ENCODE assay signal across 19 cellular contexts in the genomic region with DNA sequence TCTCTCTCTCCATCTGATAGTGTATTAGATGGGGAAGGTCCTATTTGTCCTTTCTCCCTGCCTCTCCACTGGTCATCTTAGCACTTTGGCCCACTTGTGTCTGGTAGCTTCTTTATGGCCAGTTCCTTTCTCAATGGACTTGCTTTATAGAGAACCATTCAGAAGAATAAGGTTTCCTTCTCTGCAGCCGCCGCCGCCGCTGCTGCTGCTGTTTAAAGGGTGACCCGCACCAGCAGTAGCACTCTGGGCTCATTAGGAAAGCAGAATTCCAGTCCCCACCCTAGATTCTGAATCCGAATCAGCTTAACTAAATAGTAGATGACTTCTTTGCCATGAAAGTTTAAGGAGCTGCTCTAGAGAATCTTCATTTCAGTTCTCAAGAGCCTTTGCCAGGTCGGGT.
A peak's percentile ranks its signal among the peaks of the same experiment; 100 is the strongest.
DNase-seq lines count a peak whose midpoint lies in the region; ATAC-seq and TF ChIP-seq lines count a peak whose summit lies in the region.
"Had no signal": no experiment of that assay in that cellular context is flagged by ENCODE, and none has a peak within 500 bp of the region (broad histone marks: within the 10 kb centered on the region; RNA-seq: fewer than 3 reads in every experiment).

No MANE protein-coding gene starts in this region.

- peak overlapping the region; percentile 30 for H3K27ac Mint-ChIP-seq in activated CD8-positive, alpha-beta memory T cell treated with anti-CD3 and anti-CD28 coated beads, Interleukin-2, amount 10 ng/mL, durations not matched to agents 7 days and 5 days
- peak overlapping the region; percentile 11 for H3K27ac Mint-ChIP-seq in neural crest cell (ENCODE audit: unreplicated experiment)
- H3K27ac Mint-ChIP-seq in stimulated activated effector memory CD8-positive, alpha-beta T cell treated with anti-CD3 and anti-CD28 coated beads, Interleukin-12 subunit alpha, Interleukin-12 subunit beta, amount 100 ng/mL, for 72 hours: no peak overlapping the region
- H3K27ac Mint-ChIP-seq: B cell, H9 had no signal

- CTCF ChIA-PET in activated CD8-positive, alpha-beta memory T cell treated with anti-CD3 and anti-CD28 coated beads, Interleukin-2, amount 10 ng/mL, durations not matched to agents 7 days and 5 days (lab: Charles Lee): no interaction called here

- no peak for DNase-seq in activated CD8-positive, alpha-beta memory T cell treated with anti-CD3 and anti-CD28 coated beads, Interleukin-2, amount 10 ng/mL, durations not matched to agents 7 days and 5 days
- DNase-seq in activated CD8-positive, alpha-beta memory T cell treated with anti-CD3 and anti-CD28 coated beads, Interleukin-2, amount 50 U/mL, for 4 hours: no peak
- DNase-seq in adipocyte (ENCODE audit: low read depth) (no peak), neural crest cell (ENCODE audit: low read depth, low spot score) (no peak), AML-193 (lab: John Stamatoyannopoulos, UW) (no peak)
- no peak for DNase-seq in stimulated activated effector memory CD8-positive, alpha-beta T cell treated with anti-CD3 and anti-CD28 coated beads, Interleukin-12 subunit alpha, Interleukin-12 subunit beta, amount 100 ng/mL, for 72 hours (ENCODE audit: low spot score in 2 of 2)
- DNase-seq: 8988T; CD8-positive, alpha-beta memory T cell; COR-L47; DMS 273 treated with DMSO at 0.1 percent for 48 hours; DMS53; DND-41; EL; H9 had no signal

- no peaks in the 10 kb centered on the region for H3K4me1 Mint-ChIP-seq in activated CD8-positive, alpha-beta memory T cell treated with anti-CD3 and anti-CD28 coated beads, Interleukin-2, amount 10 ng/mL, durations not matched to agents 7 days and 5 days
- H3K4me1 Mint-ChIP-seq in neural crest cell: peaks cover 5% of the 10 kb centered on the region
- H3K4me1 Mint-ChIP-seq in stimulated activated effector memory CD8-positive, alpha-beta T cell treated with anti-CD3 and anti-CD28 coated beads, Interleukin-12 subunit alpha, Interleukin-12 subunit beta, amount 100 ng/mL, for 72 hours: no peaks in the 10 kb centered on the region
- H3K4me1 Mint-ChIP-seq: B cell had no signal

- ATAC-seq in activated CD8-positive, alpha-beta memory T cell treated with anti-CD3 and anti-CD28 coated beads, Interleukin-2, amount 10 ng/mL, durations not matched to agents 7 days and 5 days: no peak
- no peak for ATAC-seq in GM18868 (IDR thresholded peaks at IDR 0.05; ENCODE audit: unreplicated experiment)
- ATAC-seq in stimulated activated effector memory CD8-positive, alpha-beta T cell treated with anti-CD3 and anti-CD28 coated beads, Interleukin-12 subunit alpha, Interleukin-12 subunit beta, amount 100 ng/mL, for 72 hours: no peak
- ATAC-seq: GM12878, HepG2 had no signal

- no peaks in the 10 kb centered on the region for H3K27me3 Mint-ChIP-seq in activated CD8-positive, alpha-beta memory T cell treated with anti-CD3 and anti-CD28 coated beads, Interleukin-2, amount 10 ng/mL, durations not matched to agents 7 days and 5 days
- no peaks in the 10 kb centered on the region for H3K27me3 Mint-ChIP-seq in neural crest cell (ENCODE audit: low read depth)
- H3K27me3 Mint-ChIP-seq: CD8-positive, alpha-beta memory T cell had no signal

- no peaks in the 10 kb centered on the region for H3K36me3 Mint-ChIP-seq in activated CD8-positive, alpha-beta memory T cell treated with anti-CD3 and anti-CD28 coated beads, Interleukin-2, amount 10 ng/mL, durations not matched to agents 7 days and 5 days
- H3K36me3 Mint-ChIP-seq in neural crest cell (ENCODE audit: low read depth): no peaks in the 10 kb centered on the region
- no peaks in the 10 kb centered on the region for H3K36me3 Mint-ChIP-seq in stimulated activated effector memory CD8-positive, alpha-beta T cell treated with anti-CD3 and anti-CD28 coated beads, Interleukin-12 subunit alpha, Interleukin-12 subunit beta, amount 100 ng/mL, for 72 hours
- H3K36me3 Mint-ChIP-seq: CD8-positive, alpha-beta memory T cell had no signal

- H3K9me3 Mint-ChIP-seq in activated CD8-positive, alpha-beta memory T cell treated with anti-CD3 and anti-CD28 coated beads, Interleukin-2, amount 10 ng/mL, durations not matched to agents 7 days and 5 days (ENCODE audit: low read depth): no peaks in the 10 kb centered on the region
- no peaks in the 10 kb centered on the region for H3K9me3 Mint-ChIP-seq in neural crest cell
- H3K9me3 Mint-ChIP-seq in stimulated activated effector memory CD8-positive, alpha-beta T cell treated with anti-CD3 and anti-CD28 coated beads, Interleukin-12 subunit alpha, Interleukin-12 subunit beta, amount 100 ng/mL, for 72 hours: no peaks in the 10 kb centered on the region
- H3K9me3 Mint-ChIP-seq: CD8-positive, alpha-beta memory T cell; H9 had no signal

- TF ChIP-seq CTCF in neural crest cell (conservative IDR thresholded peaks at IDR 0.05): no peak

- H3K9me3 ChIP-seq in adipocyte (ENCODE audit: control insufficient read depth, low read length): no peaks in the 10 kb centered on the region

- no peaks in the 10 kb centered on the region for H3K36me3 ChIP-seq in adipocyte (ENCODE audit: control insufficient read depth, insufficient read depth, low read length, severe bottlenecking)
- H3K36me3 ChIP-seq: BLaER1 treated with 17β-estradiol and CSF1 and Interleukin-3, amounts not matched to agents 10 nM and 100 nM had no signal

- H3K4me3 Mint-ChIP-seq in activated CD8-positive, alpha-beta memory T cell treated with anti-CD3 and anti-CD28 coated beads, Interleukin-2, amount 10 ng/mL, durations not matched to agents 7 days and 5 days: no peak overlapping the region
- no peak overlapping the region for H3K4me3 Mint-ChIP-seq in neural crest cell
- H3K4me3 Mint-ChIP-seq in stimulated activated effector memory CD8-positive, alpha-beta T cell treated with anti-CD3 and anti-CD28 coated beads, Interleukin-12 subunit alpha, Interleukin-12 subunit beta, amount 100 ng/mL, for 72 hours: no peak overlapping the region
- H3K4me3 Mint-ChIP-seq: B cell; CD8-positive, alpha-beta memory T cell; H9 had no signal

- no peak overlapping the region for H3K4me3 ChIP-seq in adipocyte (ENCODE audit: low read length)
- H3K4me3 ChIP-seq: BLaER1 treated with 17β-estradiol and CSF1 and Interleukin-3, amounts not matched to agents 10 nM and 100 nM; GM12878 had no signal

- H3K27me3 ChIP-seq in adipocyte (replicated peaks; ENCODE audit: control insufficient read depth, insufficient read depth, low read length): no peaks in the 10 kb centered on the region
- H3K27me3 ChIP-seq: BLaER1 treated with 17β-estradiol and CSF1 and Interleukin-3, amounts not matched to agents 10 nM and 100 nM had no signal

- H3K4me1 ChIP-seq in adipocyte (ENCODE audit: control insufficient read depth, insufficient read depth, low read length): peaks cover 15% of the 10 kb centered on the region

- H3K9ac ChIP-seq in adipocyte (ENCODE audit: low read length): peak overlapping the region; percentile 58
- H3K9ac ChIP-seq: BLaER1 treated with 17β-estradiol and CSF1 and Interleukin-3, amounts not matched to agents 10 nM and 100 nM had no signal
